16 cellular contexts compared by ENCODE assay signal in genomic region chr18:57854726-57855125, GRCh38.
"Had no signal": no experiment of that assay in that cellular context is flagged by ENCODE, and none has a peak within 500 bp of the region (broad histone marks: within the 10 kb centered on the region; RNA-seq: fewer than 3 reads in every experiment).

No MANE protein-coding gene starts in this region.

- H3K9me3 ChIP-seq: pancreas, sigmoid colon, thoracic aorta had no signal

- H3K4me3 Mint-ChIP-seq: memory B cell; naive thymus-derived CD8-positive, alpha-beta T cell; stimulated activated effector memory CD8-positive, alpha-beta T cell treated with anti-CD3 and anti-CD28 coated beads, Interleukin-12 subunit alpha, Interleukin-12 subunit beta, amount 100 ng/mL, for 72 hours had no signal

- H3K4me1 ChIP-seq: left ventricle myocardium inferior, pancreas, sigmoid colon had no signal

- DNase-seq: activated naive CD4-positive, alpha-beta T cell; anterior cingulate cortex; dorsolateral prefrontal cortex; erythroblast; hippocampal formation; left ventricle myocardium inferior; naive thymus-derived CD8-positive, alpha-beta T cell; pancreas; sigmoid colon; stimulated activated CD4-positive, alpha-beta T cell treated with anti-CD3 and anti-CD28 coated beads, Interleukin-12 subunit alpha, Interleukin-12 subunit beta, amount 100 ng/mL, for 4 hours; stimulated activated CD4-positive, alpha-beta T cell treated with anti-CD3 and anti-CD28 coated beads, Interleukin-2, amount 100 ng/mL, for 24 hours had no signal

- H3K27me3 Mint-ChIP-seq: memory B cell had no signal

- H3K4me3 ChIP-seq: dorsolateral prefrontal cortex, left ventricle myocardium inferior, pancreas, sigmoid colon, thoracic aorta had no signal

- H3K4me1 Mint-ChIP-seq: stimulated activated effector memory CD8-positive, alpha-beta T cell treated with anti-CD3 and anti-CD28 coated beads, Interleukin-12 subunit alpha, Interleukin-12 subunit beta, amount 100 ng/mL, for 72 hours had no signal

- H3K27ac Mint-ChIP-seq: memory B cell; naive thymus-derived CD8-positive, alpha-beta T cell; stimulated activated effector memory CD8-positive, alpha-beta T cell treated with anti-CD3 and anti-CD28 coated beads, Interleukin-12 subunit alpha, Interleukin-12 subunit beta, amount 100 ng/mL, for 72 hours had no signal

- H3K36me3 Mint-ChIP-seq: stimulated activated effector memory CD8-positive, alpha-beta T cell treated with anti-CD3 and anti-CD28 coated beads, Interleukin-12 subunit alpha, Interleukin-12 subunit beta, amount 100 ng/mL, for 72 hours had no signal

- H3K9me3 Mint-ChIP-seq: stimulated activated effector memory CD8-positive, alpha-beta T cell treated with anti-CD3 and anti-CD28 coated beads, Interleukin-12 subunit alpha, Interleukin-12 subunit beta, amount 100 ng/mL, for 72 hours had no signal

- H3K27me3 ChIP-seq: dorsolateral prefrontal cortex, pancreas, sigmoid colon had no signal

- FAIRE-seq: bronchial epithelial cell, keratinocyte, pancreas had no signal

- H3K36me3 ChIP-seq: left ventricle myocardium inferior, pancreas, sigmoid colon, thoracic aorta had no signal

- H3K27ac ChIP-seq: dorsolateral prefrontal cortex, left ventricle myocardium inferior, pancreas, sigmoid colon, thoracic aorta had no signal
